7 cellular contexts compared by ENCODE assay signal in genomic region chr2:130372833-130373807, GRCh38. TPM values are rescaled to one million over a fixed set of nuclear protein-coding genes. Genes with fewer than 3 reads are reported as not detected.
DNase-seq lines count a peak whose midpoint lies in the region; ATAC-seq, FAIRE-seq and TF ChIP-seq lines count a peak whose summit lies in the region.

No MANE protein-coding gene starts in this region.

- H3K4me3 ChIP-seq in MM.1S (ENCODE audit: low read length): peak overlapping the region; percentile 89
- peak overlapping the region; percentile 66 to 100 (median 78) for H3K4me3 ChIP-seq in pancreas

- peak overlapping the region; percentile 82 for H3K9ac ChIP-seq in MM.1S (ENCODE audit: low read length)

- WGBS in pancreas, 2 donors: 29% methylated on average over 24 of the region's 24 CpGs

- no peaks in the 10 kb centered on the region for H3K9me3 ChIP-seq in MM.1S (replicated peaks; ENCODE audit: insufficient read depth, low read length)
- no peaks in the 10 kb centered on the region for H3K9me3 ChIP-seq in pancreas

- no peaks in the 10 kb centered on the region for H3K9me2 ChIP-seq in MM.1S (replicated peaks; ENCODE audit: insufficient read depth, low read length)

- H3K4me2 ChIP-seq in MM.1S (ENCODE audit: low read depth, low read length): peak overlapping the region; percentile 93

- peak overlapping the region; percentile 90 for H2AFZ ChIP-seq in MM.1S (ENCODE audit: low read length)

- H3K79me2 ChIP-seq in MM.1S (ENCODE audit: low read length): peaks cover 37% of the 10 kb centered on the region

- no peaks in the 10 kb centered on the region for H3K9me3 Mint-ChIP-seq in endothelial cell (ENCODE audit: unreplicated experiment)

- H3K27ac ChIP-seq in MM.1S (ENCODE audit: low read length) (peak overlapping the region; percentile 45; the same call in 1 of the 2 replicates), pancreas (peak overlapping the region; percentile 70 to 90 (median 81))

- ATAC-seq in GM19455 (IDR thresholded peaks at IDR 0.05; ENCODE audit: unreplicated experiment) (peak; percentile 3), pancreas (peak; percentile 5 to 27 (median 18))

- peak overlapping the region; percentile 83 for H3K4me3 Mint-ChIP-seq in endothelial cell (ENCODE audit: unreplicated experiment)

- H4K20me1 ChIP-seq in MM.1S (ENCODE audit: insufficient read depth, low read length): no peaks in the 10 kb centered on the region

- no peak overlapping the region for H3K27ac Mint-ChIP-seq in endothelial cell (ENCODE audit: unreplicated experiment)

- H3K27me3 ChIP-seq in MM.1S (replicated peaks; ENCODE audit: insufficient read depth, low read length) (no peaks in the 10 kb centered on the region), pancreas (no peaks in the 10 kb centered on the region)

- peaks cover 19% of the 10 kb centered on the region for H3F3A ChIP-seq in MM.1S (ENCODE audit: insufficient read depth, low read length)

- peaks cover 14% of the 10 kb centered on the region for H3K36me3 Mint-ChIP-seq in endothelial cell (ENCODE audit: low read depth, unreplicated experiment)

- intact Hi-C loops in pancreas (cut with DNase I): no loop called here

- no peak for FAIRE-seq in pancreas (lab: Jason Lieb, UNC)
- FAIRE-seq in urothelium cell line (lab: Jason Lieb, UNC): no peak

- peaks cover 11% of the 10 kb centered on the region for H3K27me3 Mint-ChIP-seq in endothelial cell (ENCODE audit: unreplicated experiment)

- DNase-seq in MM.1S (no peak), endothelial cell (ENCODE audit: low spot score) (no peak), pancreas (no peak), urothelium cell line (ENCODE audit: low spot score) (no peak), HCEC 1CT (no peak)
- DNase-seq in activated CD4-positive, CD25-positive, alpha-beta regulatory T cell treated with anti-CD3 and anti-CD28 coated beads, Interleukin-2, amount 50 U/mL, for 72 hours: no peak

- peaks cover 17% of the 10 kb centered on the region for H3K4me1 Mint-ChIP-seq in endothelial cell (ENCODE audit: unreplicated experiment)

- H3K36me3 ChIP-seq in MM.1S (replicated peaks; ENCODE audit: insufficient read depth, low read length) (no peaks in the 10 kb centered on the region), pancreas (no peaks in the 10 kb centered on the region)

- TF ChIP-seq CTCF in MM.1S (IDR thresholded peaks at IDR 0.05; ENCODE audit: low read length) (no peak), endothelial cell (IDR thresholded peaks at IDR 0.05; ENCODE audit: unreplicated experiment) (peak; percentile 61), pancreas (IDR thresholded peaks at IDR 0.05) (peak in 1 of 4 donors; percentile 2)

- H3K4me1 ChIP-seq in MM.1S (ENCODE audit: low read length) (peaks cover 33% of the 10 kb centered on the region), pancreas (peaks cover 0 to 11% (median 4%) of the 10 kb centered on the region in 3 donors)

RNA-seq across cellular contexts. Expression of gene PTPN18, which starts 17.3 kb away (rescaled TPM):
- total RNA-seq in endothelial cell (ENCODE audit: unreplicated experiment): 16.3 TPM
- 10 to 100 TPM; 37.0 to 60.8 (median 40.9) TPM for total RNA-seq in pancreas
- polyA plus RNA-seq in pancreas: 10 to 100 TPM; 65.7 to 87.0 TPM

RNA-seq across cellular contexts. Expression of gene IMP4, which starts 30.4 kb away (rescaled TPM):
- total RNA-seq in endothelial cell (ENCODE audit: unreplicated experiment): 32.8 TPM
- 10 to 100 TPM; 46.8 to 75.7 (median 54.7) TPM for total RNA-seq in pancreas
- 10 to 100 TPM; 83.6 to 84.7 TPM for polyA plus RNA-seq in pancreas
